ENCODE assay signal across 29 cellular contexts in the genomic region with DNA sequence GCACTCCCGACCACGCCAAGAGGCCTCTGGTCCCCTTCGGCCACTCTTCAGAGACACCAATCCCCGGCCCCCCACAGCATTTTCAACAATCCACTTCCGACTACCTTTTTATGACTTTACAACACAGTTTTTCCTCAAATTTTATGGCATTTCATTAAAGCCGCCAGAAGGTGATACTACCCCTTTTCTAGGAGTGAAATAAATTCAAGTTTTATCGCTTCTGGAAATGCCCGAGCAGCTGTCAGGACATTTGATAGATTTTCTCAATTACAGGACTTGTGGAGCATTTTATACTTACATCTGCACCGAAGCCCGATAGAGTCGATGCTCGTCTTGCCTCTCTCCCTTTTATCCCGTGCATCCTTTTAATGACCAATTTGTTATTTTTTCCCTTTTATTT.
"Had no signal": no experiment of that assay in that cellular context is flagged by ENCODE, and none has a peak within 500 bp of the region (broad histone marks: within the 10 kb centered on the region; RNA-seq: fewer than 3 reads in every experiment).

No MANE protein-coding gene starts in this region.

- H3K27ac ChIP-seq: neutrophil, pancreas, prostate gland, right atrium auricular region, skin epidermis, spleen, thoracic aorta, thyroid gland, tibial nerve, upper lobe of right lung, uterus had no signal

- H3K4me3 Mint-ChIP-seq: naive thymus-derived CD4-positive, alpha-beta T cell; natural killer cell; nephron; stimulated activated memory B cell treated with anti-CD40 and anti-IgM and Interleukin-4, amounts not matched to agents 10 μg/mL and 1 μg/mL and 100 μg/mL, for 72 hours; stimulated activated naive CD8-positive, alpha-beta T cell treated with anti-CD3 and anti-CD28 coated beads, Interleukin-15, amount 100 ng/mL, for 72 hours; type B pancreatic cell had no signal

- H3K4me2 ChIP-seq: smooth muscle cell had no signal

- H3K4me3 ChIP-seq: pancreas, prostate gland, right atrium auricular region, skin epidermis, smooth muscle cell, spleen, thoracic aorta, thyroid gland, tibial nerve, upper lobe of right lung, uterus had no signal

- H3K27me3 Mint-ChIP-seq: stimulated activated memory B cell treated with anti-CD40 and anti-IgM and Interleukin-4, amounts not matched to agents 10 μg/mL and 1 μg/mL and 100 μg/mL, for 72 hours; stimulated activated naive CD8-positive, alpha-beta T cell treated with anti-CD3 and anti-CD28 coated beads, Interleukin-15, amount 100 ng/mL, for 72 hours; type B pancreatic cell had no signal

- H3K9me3 ChIP-seq: neutrophil, pancreas, prostate gland, right atrium auricular region, spleen, thoracic aorta, thyroid gland, tibial nerve, upper lobe of right lung, uterus had no signal

- H3K27me3 ChIP-seq: neutrophil, pancreas, right atrium auricular region, spleen, thyroid gland, tibial nerve, upper lobe of right lung, uterus had no signal

- ATAC-seq: naive thymus-derived CD4-positive, alpha-beta T cell; natural killer cell; pancreas; sciatic nerve; stimulated activated memory B cell treated with anti-CD40 and anti-IgM and Interleukin-4, amounts not matched to agents 10 μg/mL and 1 μg/mL and 100 μg/mL, for 72 hours; stimulated activated naive CD8-positive, alpha-beta T cell treated with anti-CD3 and anti-CD28 coated beads, Interleukin-15, amount 100 ng/mL, for 72 hours; stimulated activated naive CD8-positive, alpha-beta T cell treated with anti-CD3 and anti-CD28 coated beads, Interleukin-15, Interleukin-2, amounts not matched to agents 100 U/mL and 50 U/mL, for 24 hours; upper lobe of right lung had no signal

- H3K36me3 ChIP-seq: neutrophil, pancreas, prostate gland, right atrium auricular region, spleen, thoracic aorta, thyroid gland, tibial nerve, upper lobe of right lung, uterus had no signal

- H3K9me3 Mint-ChIP-seq: nephron, type B pancreatic cell had no signal

- H3K4me1 ChIP-seq: pancreas, prostate gland, right atrium auricular region, spleen, thyroid gland, tibial nerve, upper lobe of right lung, uterus had no signal

- DNase-seq: naive thymus-derived CD4-positive, alpha-beta T cell; natural killer cell; nucleus accumbens; pancreas; retina; spleen; stimulated activated CD4-positive, alpha-beta T cell treated with anti-CD3 and anti-CD28 coated beads, Interleukin-12 subunit alpha, Interleukin-12 subunit beta, amount 100 ng/mL, for 4 hours; stimulated activated CD4-positive, alpha-beta T cell treated with anti-CD3 and anti-CD28 coated beads, Interleukin-1b, Interleukin-23, amount 100 ng/mL, for 48 hours; stimulated activated CD4-positive, alpha-beta T cell treated with anti-CD3 and anti-CD28 coated beads, Interleukin-4, amount 100 ng/mL, for 1 hour; stimulated activated CD4-positive, alpha-beta T cell treated with anti-CD3 and anti-CD28 coated beads, Interleukin-4, amount 100 ng/mL, for 4 hours; stimulated activated CD8-positive, alpha-beta memory T cell treated with anti-CD3 and anti-CD28 coated beads, Interleukin-4, amount 100 ng/mL, for 48 hours; stimulated activated naive CD4-positive, alpha-beta T cell; stimulated activated naive CD8-positive, alpha-beta T cell treated with anti-CD3 and anti-CD28 coated beads, Interleukin-15, amount 100 ng/mL, for 72 hours; stimulated activated naive CD8-positive, alpha-beta T cell treated with anti-CD3 and anti-CD28 coated beads, Interleukin-15, Interleukin-2, amounts not matched to agents 100 U/mL and 50 U/mL, for 24 hours; substantia nigra; thyroid gland; upper lobe of right lung; uterus had no signal

- H3K27ac Mint-ChIP-seq: naive thymus-derived CD4-positive, alpha-beta T cell; natural killer cell; nephron; stimulated activated memory B cell treated with anti-CD40 and anti-IgM and Interleukin-4, amounts not matched to agents 10 μg/mL and 1 μg/mL and 100 μg/mL, for 72 hours; stimulated activated naive CD8-positive, alpha-beta T cell treated with anti-CD3 and anti-CD28 coated beads, Interleukin-15, amount 100 ng/mL, for 72 hours; type B pancreatic cell had no signal

- H3K36me3 Mint-ChIP-seq: natural killer cell, type B pancreatic cell had no signal
